In the genomic region with DNA sequence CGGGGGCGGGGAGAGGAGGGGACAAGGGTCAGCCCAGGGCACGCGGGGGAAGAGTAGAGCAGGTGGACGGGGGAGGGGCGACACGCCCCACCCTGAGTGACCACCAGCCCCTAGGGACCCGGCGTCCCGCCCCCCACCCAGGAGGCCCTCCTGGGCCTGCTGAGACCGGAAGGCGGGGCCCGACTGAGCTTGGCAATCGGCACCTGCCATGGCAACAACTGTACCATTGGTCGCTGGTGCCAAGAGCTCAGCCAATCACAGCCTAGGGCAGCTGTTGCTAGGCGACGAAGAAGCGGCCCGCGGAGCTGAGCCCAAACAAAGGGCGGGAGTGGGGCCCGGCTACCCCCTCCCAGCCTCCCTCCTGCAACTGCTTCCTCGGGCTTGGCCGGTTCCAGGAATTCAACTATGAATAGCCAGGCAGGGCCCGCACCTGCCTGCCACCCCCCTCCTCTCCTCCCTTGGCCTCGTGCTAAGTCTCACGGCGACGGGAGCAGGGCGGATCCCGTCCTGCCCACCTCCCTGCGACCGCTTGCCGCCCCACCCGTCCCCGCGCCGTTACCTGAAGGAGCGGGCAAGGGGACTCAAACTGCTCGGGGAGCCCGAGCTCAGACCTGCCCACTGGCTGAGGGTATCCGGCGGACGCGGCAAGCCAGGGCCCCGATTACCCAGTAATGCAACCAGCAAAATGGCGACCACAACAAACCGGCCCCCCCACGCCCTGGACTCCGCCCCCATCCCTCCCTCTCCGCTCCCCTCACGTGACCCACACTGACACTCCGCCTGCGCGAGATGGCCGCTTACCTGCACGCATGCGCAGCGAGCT, we compare ENCODE assay signal across 8 cellular contexts. TPM values are rescaled to one million over a fixed set of nuclear protein-coding genes. Genes with fewer than 3 reads are reported as not detected.
DNase-seq lines count a peak whose midpoint lies in the region; ATAC-seq and FAIRE-seq lines count a peak whose summit lies in the region.

TSS of gene DYRK1B (minus strand) at position 699 of the 823 bp plus-strand sequence. CDS start 2,295 bp downstream, outside the sequence.

- peak; percentile 16 for FAIRE-seq in A204.1 (lab: Jason Lieb, UNC)

- no peaks in the 10 kb centered on the region for H3K27me3 Mint-ChIP-seq in dendritic cell treated with granulocyte-macrophage colony-stimulating factor and Interleukin-4, amounts not matched to agents 40 ng/mL and 50 ng/mL, for 4 days

- ATAC-seq in GM18858 (IDR thresholded peaks at IDR 0.05; ENCODE audit: unreplicated experiment) (peak; percentile 71), HG03066 (IDR thresholded peaks at IDR 0.05; ENCODE audit: low read depth, unreplicated experiment) (peak; percentile 86), left colon (peak; percentile 93)

- H3K4me1 Mint-ChIP-seq in dendritic cell treated with granulocyte-macrophage colony-stimulating factor and Interleukin-4, amounts not matched to agents 40 ng/mL and 50 ng/mL, for 4 days (ENCODE audit: low read depth) = peaks cover 42% of the 10 kb centered on the region

- peak within 1 kb of the TSS; percentile 88 for H3K4me3 Mint-ChIP-seq in dendritic cell treated with granulocyte-macrophage colony-stimulating factor and Interleukin-4, amounts not matched to agents 40 ng/mL and 50 ng/mL, for 4 days

- peak within 1 kb of the TSS; percentile 86 for H3K27ac Mint-ChIP-seq in dendritic cell treated with granulocyte-macrophage colony-stimulating factor and Interleukin-4, amounts not matched to agents 40 ng/mL and 50 ng/mL, for 4 days

- H3K9me3 Mint-ChIP-seq in dendritic cell treated with granulocyte-macrophage colony-stimulating factor and Interleukin-4, amounts not matched to agents 40 ng/mL and 50 ng/mL, for 4 days = no peaks in the 10 kb centered on the region

- H3K36me3 Mint-ChIP-seq in dendritic cell treated with granulocyte-macrophage colony-stimulating factor and Interleukin-4, amounts not matched to agents 40 ng/mL and 50 ng/mL, for 4 days (ENCODE audit: low read depth) = peaks cover 79% of the 10 kb centered on the region

- DNase-seq in NCI-H2227 treated with DMSO at 0.1 percent for 48 hours (lab: John Stamatoyannopoulos, UW) = peak; percentile 100
- peak; percentile 91 to 95 for DNase-seq in activated CD4-positive, alpha-beta T cell treated with anti-CD3 and anti-CD28 coated beads, Interleukin-2, amount 50 U/mL, for 24 hours (ENCODE audit: low read depth in 1 of 2, low spot score in 1 of 2)
- DNase-seq in left colon = peak; percentile 98
- peak; percentile 90 to 94 (median 92) for DNase-seq in stimulated activated CD4-positive, alpha-beta T cell treated with anti-CD3 and anti-CD28 coated beads, Interleukin-1b, Interleukin-23, amount 100 ng/mL, for 24 hours (ENCODE audit: low read depth in 4 of 4, low spot score in 1 of 4)

- intact Hi-C loops in dendritic cell treated with granulocyte-macrophage colony-stimulating factor and Interleukin-4, amounts not matched to agents 40 ng/mL and 50 ng/mL, for 4 days (cut with micrococcal nuclease) = loop anchor here (1.0 to 5.0 kb wide), 2 partner anchors 9 to 139 kb away; partner anchors contain the start of gene PSMC4
- intact Hi-C loops in left colon (cut with DNase I, micrococcal nuclease) = no loop called here

RNA-seq across cellular contexts. Expression of gene DYRK1B, which starts in this region (rescaled TPM):
- total RNA-seq in left colon = 10 to 100 TPM in 1 of 2 donors, 1 to 10 TPM in 1; 7.6 to 16.3 TPM

Comparison
In these comparisons a context has a peak if more than half of its experiments do, and no peak if none do; other contexts are left out.
1. Peak in every context shown above with its lines: DNase-seq and ATAC-seq.